ENCODE assay signal across 14 cellular contexts in the genomic region with DNA sequence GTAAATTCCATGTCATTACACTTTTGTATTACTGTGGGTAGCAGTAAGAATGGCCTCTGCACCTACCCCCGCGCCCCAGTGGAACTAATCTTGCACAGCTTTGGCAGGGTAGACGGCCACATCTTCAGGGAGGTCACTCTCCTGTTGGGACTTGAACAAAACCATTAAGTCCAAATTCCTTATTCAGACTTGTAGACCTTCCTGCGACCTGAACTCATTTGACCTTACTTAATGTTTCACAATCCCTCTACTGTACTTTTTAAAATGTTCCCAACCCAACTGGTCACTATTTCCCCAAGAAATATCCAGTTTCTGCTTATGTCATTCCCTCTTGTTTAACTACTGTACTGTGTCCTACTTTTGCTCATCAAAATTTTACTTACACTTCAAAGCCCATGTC. TPM values are rescaled to one million over a fixed set of nuclear protein-coding genes. Genes with fewer than 3 reads are reported as not detected.
A peak's percentile ranks its signal among the peaks of the same experiment; 100 is the strongest.
DNase-seq lines count a peak whose midpoint lies in the region; ATAC-seq, FAIRE-seq and TF ChIP-seq lines count a peak whose summit lies in the region.
"Had no signal": no experiment of that assay in that cellular context is flagged by ENCODE, and none has a peak within 500 bp of the region (broad histone marks: within the 10 kb centered on the region; RNA-seq: fewer than 3 reads in every experiment).

No MANE protein-coding gene starts in this region.

- no peak for TF ChIP-seq CTCF in osteocyte (IDR thresholded peaks at IDR 0.05)

- ATAC-seq in GM18858 (IDR thresholded peaks at IDR 0.05; ENCODE audit: unreplicated experiment) (no peak), HG02678 (IDR thresholded peaks at IDR 0.05; ENCODE audit: unreplicated experiment) (no peak)

- CTCF ChIA-PET in CD4-positive, alpha-beta memory T cell (lab: Charles Lee; ENCODE audit: partially characterized antibody), result no interaction called here

- H3K9me3 ChIP-seq in CD4-positive, alpha-beta memory T cell (ENCODE audit: control insufficient read depth in 1 of 2, low read length in 2 of 2), result no peaks in the 10 kb centered on the region
- H3K9me3 ChIP-seq: BLaER1 had no signal

- H3K4me1 Mint-ChIP-seq in CD4-positive, alpha-beta memory T cell, result peaks cover 64 to 92% (median 73%) of the 10 kb centered on the region in 4 donors
- H3K4me1 Mint-ChIP-seq in dendritic cell treated with granulocyte-macrophage colony-stimulating factor and Interleukin-4, amounts not matched to agents 40 ng/mL and 50 ng/mL, for 4 days (ENCODE audit: low read depth), result peaks cover 62% of the 10 kb centered on the region
- peaks cover 62% of the 10 kb centered on the region for H3K4me1 Mint-ChIP-seq in osteocyte (ENCODE audit: unreplicated experiment)

- H3K4me1 ChIP-seq in CD4-positive, alpha-beta memory T cell (ENCODE audit: insufficient read depth, low read length), result peaks cover 82% of the 10 kb centered on the region

- H3K4me3 ChIP-seq in CD4-positive, alpha-beta memory T cell (ENCODE audit: low read length in 2 of 2), result no peak overlapping the region
- H3K4me3 ChIP-seq: BLaER1 had no signal

- H3K36me3 ChIP-seq in CD4-positive, alpha-beta memory T cell (ENCODE audit: insufficient read depth, low read length), result no peaks in the 10 kb centered on the region

- no peaks in the 10 kb centered on the region for H3K9me3 Mint-ChIP-seq in CD4-positive, alpha-beta memory T cell
- H3K9me3 Mint-ChIP-seq in dendritic cell treated with granulocyte-macrophage colony-stimulating factor and Interleukin-4, amounts not matched to agents 40 ng/mL and 50 ng/mL, for 4 days, result peaks cover 9% of the 10 kb centered on the region
- H3K9me3 Mint-ChIP-seq in osteocyte (ENCODE audit: unreplicated experiment), result no peaks in the 10 kb centered on the region
- H3K9me3 Mint-ChIP-seq: activated B cell treated with CpG ODN at 0.5 μM for 24 hours, brain had no signal

- peaks cover 4 to 7% of the 10 kb centered on the region in 2 donors for H3K36me3 Mint-ChIP-seq in CD4-positive, alpha-beta memory T cell
- H3K36me3 Mint-ChIP-seq in dendritic cell treated with granulocyte-macrophage colony-stimulating factor and Interleukin-4, amounts not matched to agents 40 ng/mL and 50 ng/mL, for 4 days (ENCODE audit: low read depth), result peaks cover 22% of the 10 kb centered on the region
- peaks cover 2% of the 10 kb centered on the region for H3K36me3 Mint-ChIP-seq in osteocyte (ENCODE audit: unreplicated experiment)

- no peak for DNase-seq in CD4-positive, alpha-beta memory T cell
- DNase-seq in LHCN-M2 (ENCODE audit: low read depth), result peak; percentile 16
- no peak for DNase-seq in osteocyte (ENCODE audit: extremely low spot score, unreplicated experiment)
- DNase-seq in urothelium cell line (ENCODE audit: low spot score), result no peak
- DNase-seq: activated B cell treated with CpG ODN at 0.5 μM for 24 hours; activated naive CD4-positive, alpha-beta T cell; effector CD4-positive, alpha-beta T cell; naive B cell; NCI-H2081 treated with DMSO at 0.1 percent for 48 hours had no signal

- H3K27ac ChIP-seq in CD4-positive, alpha-beta memory T cell (ENCODE audit: low read depth, low read length), result no peak overlapping the region
- H3K27ac ChIP-seq: BLaER1 had no signal

- no peaks in the 10 kb centered on the region for H3K27me3 ChIP-seq in CD4-positive, alpha-beta memory T cell (ENCODE audit: insufficient read depth, low read length)
- H3K27me3 ChIP-seq: BLaER1 had no signal

- intact Hi-C loops in CD4-positive, alpha-beta memory T cell (cut with micrococcal nuclease), result loop anchor here (10.0 kb wide), 4 partner anchors 324 to 1344 kb away; a partner anchor contains a TSS
- intact Hi-C loops in dendritic cell treated with granulocyte-macrophage colony-stimulating factor and Interleukin-4, amounts not matched to agents 40 ng/mL and 50 ng/mL, for 4 days (cut with micrococcal nuclease), result no loop called here

- H3K27me3 Mint-ChIP-seq in CD4-positive, alpha-beta memory T cell, result no peaks in the 10 kb centered on the region
- no peaks in the 10 kb centered on the region for H3K27me3 Mint-ChIP-seq in dendritic cell treated with granulocyte-macrophage colony-stimulating factor and Interleukin-4, amounts not matched to agents 40 ng/mL and 50 ng/mL, for 4 days
- no peaks in the 10 kb centered on the region for H3K27me3 Mint-ChIP-seq in osteocyte (ENCODE audit: unreplicated experiment)
- H3K27me3 Mint-ChIP-seq: activated B cell treated with CpG ODN at 0.5 μM for 24 hours, brain, naive B cell had no signal

- POLR2A ChIA-PET in CD4-positive, alpha-beta memory T cell (lab: Charles Lee; ENCODE audit: partially characterized antibody), result no interaction called here

- FAIRE-seq in urothelium cell line (lab: Jason Lieb, UNC), result no peak

- H3K4me3 Mint-ChIP-seq in CD4-positive, alpha-beta memory T cell, result peak overlapping the region in 3 of 8 donors; percentile 22 to 56 (median 42)
- H3K4me3 Mint-ChIP-seq in dendritic cell treated with granulocyte-macrophage colony-stimulating factor and Interleukin-4, amounts not matched to agents 40 ng/mL and 50 ng/mL, for 4 days, result no peak overlapping the region
- no peak overlapping the region for H3K4me3 Mint-ChIP-seq in osteocyte (ENCODE audit: unreplicated experiment)
- H3K4me3 Mint-ChIP-seq: activated B cell treated with CpG ODN at 0.5 μM for 24 hours had no signal

- H3K27ac Mint-ChIP-seq in CD4-positive, alpha-beta memory T cell, result peak overlapping the region in 5 of 7 donors; percentile 52 to 66 (median 55)
- H3K27ac Mint-ChIP-seq in dendritic cell treated with granulocyte-macrophage colony-stimulating factor and Interleukin-4, amounts not matched to agents 40 ng/mL and 50 ng/mL, for 4 days, result peak overlapping the region; percentile 43
- H3K27ac Mint-ChIP-seq in osteocyte (ENCODE audit: unreplicated experiment), result peak overlapping the region; percentile 60

RNA-seq across cellular contexts. Expression of a gene that starts 5.3 kb away (rescaled TPM):
- 10 to 100 TPM; 49.7 to 50.8 TPM for total RNA-seq in CD4-positive, alpha-beta memory T cell
- polyA plus RNA-seq in CD4-positive, alpha-beta memory T cell, result 10 to 100 TPM; 57.5 to 64.6 TPM
- total RNA-seq in LHCN-M2 (2014; rRNA removed) (32.3 and 40.4 TPM in 2 replicates), osteocyte (33.9 and 36.4 TPM in 2 replicates)
- polyA plus RNA-seq in LHCN-M2 (2012), result 23.8 TPM

RNA-seq across cellular contexts. Expression of a gene that starts 7.2 kb away (rescaled TPM):
- 10 to 100 TPM; 85.8 to 88.5 TPM for total RNA-seq in CD4-positive, alpha-beta memory T cell
- 10 to 100 TPM in 1 of 2 donors, 1 to 10 TPM in 1; 6.2 to 14.0 TPM for polyA plus RNA-seq in CD4-positive, alpha-beta memory T cell
- total RNA-seq in LHCN-M2 (2014; rRNA removed), result 79.0 and 88.5 TPM in 2 replicates
- 62.5 TPM for polyA plus RNA-seq in LHCN-M2 (2012)
- 93.1 and 95.9 TPM in 2 replicates for total RNA-seq in osteocyte
